ENCODE assay signal across 12 cellular contexts in genomic region chr3:159796744-159797143, GRCh38. TPM values are rescaled to one million over a fixed set of nuclear protein-coding genes. Genes with fewer than 3 reads are reported as not detected.
DNase-seq lines count a peak whose midpoint lies in the region; ATAC-seq and TF ChIP-seq lines count a peak whose summit lies in the region.
"Had no signal": no experiment of that assay in that cellular context is flagged by ENCODE, and none has a peak within 500 bp of the region (broad histone marks: within the 10 kb centered on the region; RNA-seq: fewer than 3 reads in every experiment).

No MANE protein-coding gene starts in this region.

- intact Hi-C loops in heart left ventricle (cut with DNase I) (loop anchor here in 1 of 10 donors (5.0 kb wide), 1 partner anchor 34 kb away; no protein-coding TSS in a partner anchor), Right ventricle myocardium inferior (cut with DNase I) (no loop called here), uterus (cut with DNase I; ENCODE audit: low total_unique reads) (no loop called here)

- H3K27ac ChIP-seq in heart left ventricle: peak overlapping the region in 10 of 12 donors; percentile 18 to 87 (median 68)
- H3K27ac ChIP-seq in duodenal mucosa (ENCODE audit: low read depth, low read length): peak overlapping the region; percentile 39
- peak overlapping the region; percentile 62 to 66 for H3K27ac ChIP-seq in uterus
- H3K27ac ChIP-seq: HL-60 had no signal

- H3K27me3 ChIP-seq in heart left ventricle (no peaks in the 10 kb centered on the region), duodenal mucosa (ENCODE audit: control insufficient read depth in 1 of 2, insufficient read depth in 2 of 2, low read length in 2 of 2) (no peaks in the 10 kb centered on the region), uterus (no peaks in the 10 kb centered on the region)

- H3K4me1 ChIP-seq in heart left ventricle: peaks cover 5 to 90% (median 52%) of the 10 kb centered on the region in 12 donors
- H3K4me1 ChIP-seq in duodenal mucosa (ENCODE audit: control insufficient read depth in 1 of 2, insufficient read depth in 2 of 2, low read length in 2 of 2): no peaks in the 10 kb centered on the region
- H3K4me1 ChIP-seq in uterus: peaks cover 3 to 14% of the 10 kb centered on the region in 2 donors

- no peaks in the 10 kb centered on the region for H3K36me3 ChIP-seq in heart left ventricle
- no peaks in the 10 kb centered on the region for H3K36me3 ChIP-seq in duodenal mucosa (ENCODE audit: control insufficient read depth in 1 of 2, insufficient read depth in 2 of 2, low read length in 2 of 2)
- no peaks in the 10 kb centered on the region for H3K36me3 ChIP-seq in uterus

- ATAC-seq in heart left ventricle (peak in 3 of 4 donors; percentile 31 to 64 (median 63)), Right ventricle myocardium inferior (no peak)

- WGBS in heart left ventricle, 4 donors: 23 to 48% (median 32%) methylated on average over 1 of the region's 1 CpG

- TF ChIP-seq POLR2A in heart left ventricle (IDR thresholded peaks at IDR 0.05) (no peak), uterus (IDR thresholded peaks at IDR 0.05) (no peak)

- H3K9ac ChIP-seq in duodenal mucosa (ENCODE audit: low read depth in 1 of 2, low read length in 2 of 2): no peak overlapping the region

- H3K9me3 ChIP-seq in heart left ventricle: no peaks in the 10 kb centered on the region
- H3K9me3 ChIP-seq in duodenal mucosa (ENCODE audit: control insufficient read depth in 1 of 2, low read length in 2 of 2): no peaks in the 10 kb centered on the region
- H3K9me3 ChIP-seq in uterus: no peaks in the 10 kb centered on the region

- H3K4me3 ChIP-seq in heart left ventricle: no peak overlapping the region
- H3K4me3 ChIP-seq in duodenal mucosa (ENCODE audit: low read depth in 1 of 2, low read length in 2 of 2): no peak overlapping the region
- H3K4me3 ChIP-seq in uterus: no peak overlapping the region

- no peak for TF ChIP-seq CTCF in heart left ventricle (IDR thresholded peaks at IDR 0.05)
- no peak for TF ChIP-seq CTCF in uterus (IDR thresholded peaks at IDR 0.05)

- DNase-seq in heart left ventricle (no peak), Right ventricle myocardium inferior (ENCODE audit: missing footprints) (no peak), lung microvascular endothelial cell (ENCODE audit: low read depth in 2 of 2) (peak; percentile 90 to 96), uterus (no peak), NCI-H2029 treated with DMSO at 0.1 percent for 48 hours (lab: John Stamatoyannopoulos, UW) (no peak), NCI-H748 treated with DMSO at 0.1 percent for 48 hours (lab: John Stamatoyannopoulos, UW) (no peak)
- DNase-seq in NK-92 treated with Interleukin-12 subunit alpha and Interleukin-12 subunit beta, amount 100 ng/mL, for 24 hours (lab: John Stamatoyannopoulos, UW): no peak
- DNase-seq: H9, NCI-H1694 had no signal

RNA-seq across cellular contexts. Expression of gene SCHIP1, which starts 42.9 kb away (rescaled TPM):
- total RNA-seq in heart left ventricle: 100 to 1,000 TPM in 1 of 9 donors, 10 to 100 TPM in 8; 38.8 to 137 (median 49.9) TPM
- polyA plus RNA-seq in heart left ventricle: 100 to 1,000 TPM in 1 of 2 donors, 10 to 100 TPM in 1; 23.8 to 100 TPM
- 55.5 TPM for total RNA-seq in Right ventricle myocardium inferior
- 2.4 and 3.1 TPM in 2 replicates for total RNA-seq in lung microvascular endothelial cell
- 10 to 100 TPM in 2 of 4 donors, 1 to 10 TPM in 2; 1.8 to 29.4 (median 7.0) TPM for total RNA-seq in uterus
- total RNA-seq: B cell had no signal

Comparison
In these comparisons a context has a peak if more than half of its experiments do, and no peak if none do; other contexts are left out.
1. DNase-seq: peak in lung microvascular endothelial cell (2 of 2); none in heart left ventricle (0 of 5), Right ventricle myocardium inferior (single experiment), uterus (0 of 2), NCI-H2029 treated with DMSO at 0.1 percent for 48 hours (single experiment), NK-92 treated with Interleukin-12 subunit alpha and Interleukin-12 subunit beta, amount 100 ng/mL, for 24 hours (single experiment) and NCI-H748 treated with DMSO at 0.1 percent for 48 hours (single experiment).
2. Peak in every context shown above with its lines, with median percentiles within 50 percentile points of each other: H3K27ac ChIP-seq.